Comparison of ENCODE assay signal across 8 cellular contexts in genomic region chr7:116671681-116672595, GRCh38. TPM values are rescaled to one million over a fixed set of nuclear protein-coding genes. Genes with fewer than 3 reads are reported as not detected.
A peak's percentile ranks its signal among the peaks of the same experiment; 100 is the strongest.
DNase-seq lines count a peak whose midpoint lies in the region; ATAC-seq and TF ChIP-seq lines count a peak whose summit lies in the region.

MET (plus strand) TSS chr7:116672196; CDS start chr7:116699085, 26,889 bp downstream.

- H3K27ac Mint-ChIP-seq in brain = peak within 1 kb of the TSS in 4 of 5 experiments; percentile 16 to 88 (median 56)

- peak within 1 kb of the TSS; percentile 83 to 91 (median 86) for H3K4me3 Mint-ChIP-seq in brain

- peaks cover 67% of the 10 kb centered on the region for H3K27me3 Mint-ChIP-seq in brain

- peak; percentile 88 for TF ChIP-seq CTCF in RWPE1 (conservative IDR thresholded peaks at IDR 0.05; ENCODE audit: low read depth)
- peak; percentile 70 for TF ChIP-seq CTCF in brain (conservative IDR thresholded peaks at IDR 0.05)

- DNase-seq in ELF-1 (ENCODE audit: low read depth, low spot score) = peak; percentile 68
- DNase-seq in HUDEP-2 (lab: John Stamatoyannopoulos, UW; ENCODE audit: unreplicated experiment in 76 of 76) = peak in 48 of 76 experiments; percentile 4 to 49 (median 26)
- peak; percentile 85 for DNase-seq in RWPE1 (ENCODE audit: low spot score)
- peak; percentile 87 for DNase-seq in sciatic nerve (ENCODE audit: low spot score)
- DNase-seq in NCI-H1436 treated with DMSO at 0.1 percent for 48 hours (lab: John Stamatoyannopoulos, UW) = no peak

- CTCF ChIA-PET in RWPE1 (lab: Yijun Ruan, JAX) = interaction anchor here (0.5 to 1.7 kb wide), 15 partner anchors 15 to 432 kb away, joined by 3 to 10 read pairs (median 4); no protein-coding TSS in a partner anchor

- peak within 1 kb of the TSS; percentile 97 for H3K27ac ChIP-seq in RWPE1

- intact Hi-C loops in sciatic nerve (cut with DNase I) = loop anchor here (5.0 kb wide), 1 partner anchor 135 kb away; no protein-coding TSS in a partner anchor

- peaks cover 0 to 5% (median 0%) of the 10 kb centered on the region in 5 experiments for H3K9me3 Mint-ChIP-seq in brain

- POLR2A ChIA-PET in RWPE1 (lab: Yijun Ruan, JAX; ENCODE audit: low non-redundant PET) = no interaction called here

- ATAC-seq in GM21526 (IDR thresholded peaks at IDR 0.05; ENCODE audit: low FRiP score, unreplicated experiment) (peak; percentile 95), sciatic nerve (peak; percentile 96)

- peak within 1 kb of the TSS; percentile 57 for H3K4me3 ChIP-seq in iPS-11a (ENCODE audit: low read depth, low read length)

- no peaks in the 10 kb centered on the region for H3K36me3 Mint-ChIP-seq in brain

- peaks cover 27% of the 10 kb centered on the region for H3K4me1 Mint-ChIP-seq in brain

RNA-seq across cellular contexts. Expression of gene MET, which starts in this region (rescaled TPM):
- 27.7 TPM for polyA plus RNA-seq in brain (ENCODE audit: insufficient read depth, low read depth, low replicate concordance)
- 60.7 TPM for total RNA-seq in sciatic nerve
